Comparison of ENCODE assay signal across 24 cellular contexts in genomic region chr5:56359809-56360685, GRCh38.
DNase-seq lines count a peak whose midpoint lies in the region; ATAC-seq and TF ChIP-seq lines count a peak whose summit lies in the region.
"Had no signal": no experiment of that assay in that cellular context is flagged by ENCODE, and none has a peak within 500 bp of the region (broad histone marks: within the 10 kb centered on the region; RNA-seq: fewer than 3 reads in every experiment).

No MANE protein-coding gene starts in this region.

- H3K9me3 ChIP-seq in Panc1 (ENCODE audit: control insufficient read depth, insufficient read depth, low read depth, low read length) (no peaks in the 10 kb centered on the region), parathyroid adenoma (ENCODE audit: control insufficient read depth, low read length) (no peaks in the 10 kb centered on the region), stomach (no peaks in the 10 kb centered on the region)
- H3K9me3 ChIP-seq: ascending aorta, gastroesophageal sphincter, suprapubic skin had no signal

- H3K36me3 ChIP-seq in Panc1 (ENCODE audit: control insufficient read depth, insufficient read depth, low read length) (no peaks in the 10 kb centered on the region), parathyroid adenoma (ENCODE audit: control insufficient read depth, insufficient read depth, low read length) (no peaks in the 10 kb centered on the region), stomach (no peaks in the 10 kb centered on the region)
- H3K36me3 ChIP-seq: ascending aorta, gastroesophageal sphincter, suprapubic skin had no signal

- no peak overlapping the region for H3K4me2 ChIP-seq in parathyroid adenoma (ENCODE audit: low read length)

- H3K27me3 ChIP-seq in Panc1 (ENCODE audit: control insufficient read depth, insufficient read depth, low read length) (no peaks in the 10 kb centered on the region), parathyroid adenoma (ENCODE audit: control insufficient read depth, insufficient read depth, low read length) (no peaks in the 10 kb centered on the region), stomach (no peaks in the 10 kb centered on the region)
- H3K27me3 ChIP-seq: ascending aorta, gastroesophageal sphincter, suprapubic skin had no signal

- H3K27ac ChIP-seq in Panc1 (ENCODE audit: low read length) (peak overlapping the region; percentile 45; the same call in 1 of the 2 replicates), parathyroid adenoma (no peak overlapping the region), stomach (peak overlapping the region in 2 of 5 donors; percentile 34 to 55)
- H3K27ac ChIP-seq: suprapubic skin had no signal

- no peak for TF ChIP-seq POLR2A in stomach (IDR thresholded peaks at IDR 0.05)

- CTCF ChIA-PET in Panc1 (lab: Charles Lee), result no interaction called here

- DNase-seq in Daoy (ENCODE audit: low read depth) (peak; percentile 31), Panc1 (ENCODE audit: low read depth, low spot score) (no peak), glomerular visceral epithelial cell (ENCODE audit: extremely low spot score) (peak; percentile 87), stomach (no peak), SKM-1 treated with dmso at 0.1 percent for 144 hours (lab: John Stamatoyannopoulos, UW; ENCODE audit: unreplicated experiment) (no peak)
- DNase-seq: activated CD4-positive, alpha-beta T cell treated with anti-CD3 and anti-CD28 coated beads for 36 hours; activated effector memory CD4-positive, alpha-beta T cell treated with anti-CD3 and anti-CD28 coated beads, Interleukin-2, amount 50 U/mL, for 16 hours; activated naive CD8-positive, alpha-beta T cell treated with anti-CD3 and anti-CD28 coated beads for 36 hours; activated T-cell treated with anti-CD3 and anti-CD28 coated beads for 4 hours; KG1; midbrain; NCI-H1417 treated with DMSO at 0.1 percent for 48 hours; NCI-H2081; NCI-H226; NCI-H748 treated with DMSO at 0.1 percent for 48 hours; posterior cingulate gyrus; stimulated activated CD4-positive, alpha-beta T cell treated with anti-CD3 and anti-CD28 coated beads, Interleukin-4, amount 100 ng/mL, for 24 hours had no signal

- 81 to 86% (median 84%) methylated on average over 7 of the region's 7 CpGs for WGBS in stomach, 5 donors

- H3K4me3 ChIP-seq in Panc1 (ENCODE audit: low read depth in 2 of 2, low read length in 2 of 2) (no peak overlapping the region), parathyroid adenoma (ENCODE audit: low read depth, low read length) (no peak overlapping the region), stomach (no peak overlapping the region)
- H3K4me3 ChIP-seq: ascending aorta, gastroesophageal sphincter, suprapubic skin had no signal

- no TSS peak for BruUV-seq in Panc1 (replicated peaks; lab: Mats Ljungman, UMichigan)

- H3K4me1 ChIP-seq in Panc1 (ENCODE audit: control insufficient read depth, insufficient read depth, low read length) (peaks cover 12% of the 10 kb centered on the region; the same call in 1 of the 2 replicates), parathyroid adenoma (peaks cover 30% of the 10 kb centered on the region), stomach (peaks cover 3 to 40% (median 22%) of the 10 kb centered on the region in 4 donors)

- POLR2A ChIA-PET in Panc1 (lab: Charles Lee), result no interaction called here

- ATAC-seq in Panc1, result no peak
- ATAC-seq in GM21367 (IDR thresholded peaks at IDR 0.05; ENCODE audit: unreplicated experiment), result no peak
- ATAC-seq in HG02870 (IDR thresholded peaks at IDR 0.05; ENCODE audit: unreplicated experiment), result no peak
- ATAC-seq: activated CD4-positive, alpha-beta T cell treated with anti-CD3 and anti-CD28 coated beads for 36 hours; stimulated activated effector memory CD8-positive, alpha-beta T cell treated with anti-CD3 and anti-CD28 coated beads, Interleukin-12 subunit alpha, Interleukin-12 subunit beta, amount 100 ng/mL, for 72 hours had no signal

- in situ Hi-C loops in Panc1 (cut with HindIII; ENCODE audit: low pct_unique_long_range_greater_than_20kb, low sequenced_read_pairs), result no loop called here

- no peaks in the 10 kb centered on the region for H3K79me2 ChIP-seq in parathyroid adenoma

- peak overlapping the region; percentile 68 for H2AFZ ChIP-seq in parathyroid adenoma

- H3K9ac ChIP-seq in parathyroid adenoma, result no peak overlapping the region

- no peak for TF ChIP-seq EP300 in stomach (IDR thresholded peaks at IDR 0.05)

- TF ChIP-seq CTCF in Panc1 (IDR thresholded peaks at IDR 0.05), result no peak
- TF ChIP-seq CTCF in parathyroid adenoma (IDR thresholded peaks at IDR 0.05), result no peak
- TF ChIP-seq CTCF in stomach (IDR thresholded peaks at IDR 0.05), result no peak

- intact Hi-C loops in Panc1 (cut with micrococcal nuclease; ENCODE audit: unreplicated experiment) (no loop called here), stomach (cut with DNase I; ENCODE audit: low total_unique reads) (no loop called here)

Comparison
In these comparisons a context has a peak if more than half of its experiments do, and no peak if none do; other contexts are left out.
1. DNase-seq: peak in Daoy (single experiment) and glomerular visceral epithelial cell (single experiment); none in Panc1 (single experiment), stomach (single experiment) and SKM-1 treated with dmso at 0.1 percent for 144 hours (single experiment).